In the genomic region with DNA sequence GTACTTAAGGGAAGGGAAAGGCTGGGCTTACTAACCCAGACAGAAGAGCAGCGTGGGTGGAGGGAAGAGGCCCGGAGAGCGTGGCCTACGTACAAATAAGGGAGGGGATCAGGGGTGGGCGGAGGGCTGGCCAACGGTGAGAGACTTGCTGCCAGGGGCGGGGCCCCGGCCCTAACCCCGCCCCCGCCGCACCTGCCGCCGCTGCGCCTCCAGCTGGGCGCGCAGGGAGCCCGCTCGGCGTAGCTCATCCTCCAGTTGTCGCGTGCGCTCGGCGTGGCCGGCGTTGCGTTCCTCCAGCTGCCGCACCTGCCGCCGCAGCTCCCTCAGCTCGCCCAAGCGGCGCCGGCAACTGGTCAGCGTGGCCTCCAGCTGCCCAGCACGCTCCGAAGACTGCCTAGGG, we compare ENCODE assay signal across 10 cellular contexts. TPM values are rescaled to one million over a fixed set of nuclear protein-coding genes. Genes with fewer than 3 reads are reported as not detected.
DNase-seq lines count a peak whose midpoint lies in the region; ATAC-seq and TF ChIP-seq lines count a peak whose summit lies in the region.
"Had no signal": no experiment of that assay in that cellular context is flagged by ENCODE, and none has a peak within 500 bp of the region (broad histone marks: within the 10 kb centered on the region; RNA-seq: fewer than 3 reads in every experiment).

No MANE protein-coding gene starts in this region.

- H3K9me3 Mint-ChIP-seq in activated CD8-positive, alpha-beta T cell treated with anti-CD3 and anti-CD28 coated beads, Interleukin-2, amount 10 ng/mL, durations not matched to agents 7 days and 5 days (ENCODE audit: insufficient read depth): no peaks in the 10 kb centered on the region
- no peaks in the 10 kb centered on the region for H3K9me3 Mint-ChIP-seq in osteocyte (ENCODE audit: unreplicated experiment)
- H3K9me3 Mint-ChIP-seq: natural killer cell had no signal

- no TSS peak for BruUV-seq in OCI-LY7 (replicated peaks; lab: Mats Ljungman, UMichigan)

- H3K27me3 ChIP-seq in tibial artery: no peaks in the 10 kb centered on the region

- H2AFZ ChIP-seq in OCI-LY7 (ENCODE audit: low read length): no peak overlapping the region

- no peak overlapping the region for H3K4me3 Mint-ChIP-seq in activated CD8-positive, alpha-beta T cell treated with anti-CD3 and anti-CD28 coated beads, Interleukin-2, amount 10 ng/mL, durations not matched to agents 7 days and 5 days
- no peak overlapping the region for H3K4me3 Mint-ChIP-seq in osteocyte (ENCODE audit: unreplicated experiment)
- H3K4me3 Mint-ChIP-seq: natural killer cell had no signal

- TF ChIP-seq CTCF in osteocyte (IDR thresholded peaks at IDR 0.05) (no peak), tibial artery (IDR thresholded peaks at IDR 0.05) (no peak), OCI-LY7 (conservative IDR thresholded peaks at IDR 0.05; ENCODE audit: low read length) (no peak)

- peaks cover 0 to 24% (median 8%) of the 10 kb centered on the region in 4 donors for H3K4me1 ChIP-seq in tibial artery
- peaks cover 5% of the 10 kb centered on the region for H3K4me1 ChIP-seq in OCI-LY7 (ENCODE audit: insufficient read depth, low read length, poor library complexity, severe bottlenecking)

- peaks cover 24% of the 10 kb centered on the region for H3K4me1 Mint-ChIP-seq in activated CD8-positive, alpha-beta T cell treated with anti-CD3 and anti-CD28 coated beads, Interleukin-2, amount 10 ng/mL, durations not matched to agents 7 days and 5 days (ENCODE audit: low read depth)
- H3K4me1 Mint-ChIP-seq in osteocyte (ENCODE audit: unreplicated experiment): peaks cover 5% of the 10 kb centered on the region

- no peaks in the 10 kb centered on the region for H3K79me2 ChIP-seq in OCI-LY7 (ENCODE audit: insufficient read depth, low read depth, low read length)

- no peak overlapping the region for H3K27ac Mint-ChIP-seq in activated CD8-positive, alpha-beta T cell treated with anti-CD3 and anti-CD28 coated beads, Interleukin-2, amount 10 ng/mL, durations not matched to agents 7 days and 5 days
- H3K27ac Mint-ChIP-seq in osteocyte (ENCODE audit: unreplicated experiment): no peak overlapping the region
- H3K27ac Mint-ChIP-seq: natural killer cell had no signal

- peaks cover 0 to 39% (median 2%) of the 10 kb centered on the region in 3 donors for H3K36me3 ChIP-seq in tibial artery
- H3K36me3 ChIP-seq in OCI-LY7 (ENCODE audit: insufficient read depth, low read length): no peaks in the 10 kb centered on the region

- H3K27ac ChIP-seq in tibial artery (no peak overlapping the region), OCI-LY7 (ENCODE audit: low read depth, low read length, poor library complexity, severe bottlenecking) (no peak overlapping the region)

- DNase-seq in NCI-H187 treated with DMSO at 0.1 percent for 48 hours (lab: John Stamatoyannopoulos, UW) (peak; percentile 42), hypothalamus (lab: John Stamatoyannopoulos, UW) (no peak), osteocyte (ENCODE audit: extremely low spot score, unreplicated experiment) (no peak), tibial artery (no peak), OCI-LY7 (ENCODE audit: low spot score) (no peak)
- peak; percentile 65 for DNase-seq in activated CD8-positive, alpha-beta T cell treated with anti-CD3 and anti-CD28 coated beads, Interleukin-2, amount 10 ng/mL, durations not matched to agents 7 days and 5 days
- DNase-seq in stimulated activated naive CD8-positive, alpha-beta T cell treated with anti-CD3 and anti-CD28 coated beads, Interleukin-15, Interleukin-2, amounts not matched to agents 100 U/mL and 50 U/mL, for 24 hours: peak; percentile 55
- DNase-seq: natural killer cell had no signal

- CTCF ChIA-PET in activated CD8-positive, alpha-beta T cell treated with anti-CD3 and anti-CD28 coated beads, Interleukin-2, amount 10 ng/mL, durations not matched to agents 7 days and 5 days (lab: Charles Lee): interaction anchor here (0.7 to 14.4 kb wide), 4 partner anchors 9 to 36 kb away, joined by 3 to 383 read pairs (median 12); a partner anchor contains a TSS
- CTCF ChIA-PET in OCI-LY7 (lab: Charles Lee; ENCODE audit: unreplicated experiment): no interaction called here

- H3K9me2 ChIP-seq in OCI-LY7 (ENCODE audit: insufficient read depth, low read length): no peaks in the 10 kb centered on the region

- POLR2A ChIA-PET in activated CD8-positive, alpha-beta T cell treated with anti-CD3 and anti-CD28 coated beads, Interleukin-2, amount 10 ng/mL, durations not matched to agents 7 days and 5 days (lab: Charles Lee): interaction anchor here (15.2 kb wide), 1 partner anchor 25 kb away, joined by 380 read pairs; a partner anchor contains a TSS
- POLR2A ChIA-PET in OCI-LY7 (lab: Charles Lee): no interaction called here

- H3K36me3 Mint-ChIP-seq in activated CD8-positive, alpha-beta T cell treated with anti-CD3 and anti-CD28 coated beads, Interleukin-2, amount 10 ng/mL, durations not matched to agents 7 days and 5 days (ENCODE audit: low read depth): no peaks in the 10 kb centered on the region
- H3K36me3 Mint-ChIP-seq in osteocyte (ENCODE audit: unreplicated experiment): no peaks in the 10 kb centered on the region
- H3K36me3 Mint-ChIP-seq: natural killer cell had no signal

- H3K4me2 ChIP-seq in OCI-LY7 (ENCODE audit: low read length): no peak overlapping the region

- no peaks in the 10 kb centered on the region for H4K20me1 ChIP-seq in OCI-LY7 (ENCODE audit: insufficient read depth, low read length)

- intact Hi-C loops in tibial artery (cut with DNase I; ENCODE audit: low total_unique reads): loop anchor here (5.0 kb wide), 1 partner anchor 78 kb away; no protein-coding TSS in a partner anchor
- intact Hi-C loops in OCI-LY7 (cut with micrococcal nuclease; ENCODE audit: unreplicated experiment): no loop called here

- 0 out of 2 replicates have a peak overlapping the region, but pooled peaks have one; percentile 24 for H3K4me3 ChIP-seq in iPS-18c (ENCODE audit: insufficient read depth, low read depth, low read length)
- no peak overlapping the region for H3K4me3 ChIP-seq in tibial artery
- no peak overlapping the region for H3K4me3 ChIP-seq in OCI-LY7 (ENCODE audit: low read depth, low read length, poor library complexity, severe bottlenecking)

- no peaks in the 10 kb centered on the region for H3K27me3 Mint-ChIP-seq in activated CD8-positive, alpha-beta T cell treated with anti-CD3 and anti-CD28 coated beads, Interleukin-2, amount 10 ng/mL, durations not matched to agents 7 days and 5 days (ENCODE audit: low read depth)
- H3K27me3 Mint-ChIP-seq in osteocyte (ENCODE audit: unreplicated experiment): no peaks in the 10 kb centered on the region

- ATAC-seq in activated CD8-positive, alpha-beta T cell treated with anti-CD3 and anti-CD28 coated beads, Interleukin-2, amount 10 ng/mL, durations not matched to agents 7 days and 5 days: peak; percentile 70
- ATAC-seq in stimulated activated naive CD8-positive, alpha-beta T cell treated with anti-CD3 and anti-CD28 coated beads, Interleukin-15, Interleukin-2, amounts not matched to agents 100 U/mL and 50 U/mL, for 24 hours: peak; percentile 53
- ATAC-seq: natural killer cell had no signal

- H3K9me3 ChIP-seq in iPS-18c (ENCODE audit: control insufficient read depth, insufficient read depth, low read length) (no peaks in the 10 kb centered on the region), tibial artery (no peaks in the 10 kb centered on the region), OCI-LY7 (ENCODE audit: low read length) (no peaks in the 10 kb centered on the region)

RNA-seq across cellular contexts. Expression of a gene that starts 5.7 kb away (rescaled TPM):
- total RNA-seq in activated CD8-positive, alpha-beta T cell treated with anti-CD3 and anti-CD28 coated beads, Interleukin-2, amount 10 ng/mL, durations not matched to agents 7 days and 5 days: 10 to 100 TPM; 14.4 to 16.9 TPM
- total RNA-seq in osteocyte: 24.6 and 26.8 TPM in 2 replicates
- total RNA-seq in OCI-LY7 (2014; rRNA removed; shearing (Covaris generic)): 7.4 and 9.1 TPM in 2 replicates
- 28.8 and 29.4 TPM in 2 replicates for total RNA-seq in OCI-LY7 (2022)

RNA-seq across cellular contexts. Expression of a gene that starts 18.1 kb away (rescaled TPM):
- not detected for total RNA-seq in activated CD8-positive, alpha-beta T cell treated with anti-CD3 and anti-CD28 coated beads, Interleukin-2, amount 10 ng/mL, durations not matched to agents 7 days and 5 days
- total RNA-seq in osteocyte (not detected in 2 replicates), OCI-LY7 (2022) (not detected in 2 replicates)
- 0.10 TPM in 1 of 2 replicates, not detected in the other for total RNA-seq in OCI-LY7 (2014; rRNA removed; shearing (Covaris generic))
- total RNA-seq: dermis microvascular lymphatic vessel endothelial cell, natural killer cell had no signal

RNA-seq across cellular contexts. Expression of a gene that starts 21.6 kb away (rescaled TPM):
- 10 to 100 TPM; 90.4 to 92.9 TPM for total RNA-seq in activated CD8-positive, alpha-beta T cell treated with anti-CD3 and anti-CD28 coated beads, Interleukin-2, amount 10 ng/mL, durations not matched to agents 7 days and 5 days
- 141 and 158 TPM in 2 replicates for total RNA-seq in osteocyte
- total RNA-seq in OCI-LY7 (2014; rRNA removed; shearing (Covaris generic)): 43.7 and 45.5 TPM in 2 replicates
- 31.8 TPM in 2 replicates for total RNA-seq in OCI-LY7 (2022)

RNA-seq across cellular contexts. Expression of a gene that starts 31.9 kb away (rescaled TPM):
- 100 to 1,000 TPM; 250 to 267 TPM for total RNA-seq in activated CD8-positive, alpha-beta T cell treated with anti-CD3 and anti-CD28 coated beads, Interleukin-2, amount 10 ng/mL, durations not matched to agents 7 days and 5 days
- total RNA-seq in osteocyte (235 TPM in 2 replicates), OCI-LY7 (2022) (345 and 357 TPM in 2 replicates)
- 344 and 399 TPM in 2 replicates for total RNA-seq in OCI-LY7 (2014; rRNA removed; shearing (Covaris generic))

RNA-seq across cellular contexts. Expression of a gene that starts 32.2 kb away (rescaled TPM):
- total RNA-seq in activated CD8-positive, alpha-beta T cell treated with anti-CD3 and anti-CD28 coated beads, Interleukin-2, amount 10 ng/mL, durations not matched to agents 7 days and 5 days: 10 to 100 TPM; 17.7 to 30.9 TPM
- 8.2 and 8.4 TPM in 2 replicates for total RNA-seq in osteocyte
- not detected in 2 replicates for total RNA-seq in OCI-LY7 (2014; rRNA removed; shearing (Covaris generic))
- 42.7 and 42.8 TPM in 2 replicates for total RNA-seq in OCI-LY7 (2022)
- total RNA-seq: dermis microvascular lymphatic vessel endothelial cell had no signal

Comparison
In these comparisons a context has a peak if more than half of its experiments do, and no peak if none do; other contexts are left out.
1. DNase-seq: peak in NCI-H187 treated with DMSO at 0.1 percent for 48 hours (single experiment), activated CD8-positive, alpha-beta T cell treated with anti-CD3 and anti-CD28 coated beads, Interleukin-2, amount 10 ng/mL, durations not matched to agents 7 days and 5 days (single experiment) and stimulated activated naive CD8-positive, alpha-beta T cell treated with anti-CD3 and anti-CD28 coated beads, Interleukin-15, Interleukin-2, amounts not matched to agents 100 U/mL and 50 U/mL, for 24 hours (single experiment); none in hypothalamus (0 of 51), osteocyte (single experiment), tibial artery (0 of 2) and OCI-LY7 (single experiment).